ENCODE assay signal across 23 cellular contexts in the genomic region with DNA sequence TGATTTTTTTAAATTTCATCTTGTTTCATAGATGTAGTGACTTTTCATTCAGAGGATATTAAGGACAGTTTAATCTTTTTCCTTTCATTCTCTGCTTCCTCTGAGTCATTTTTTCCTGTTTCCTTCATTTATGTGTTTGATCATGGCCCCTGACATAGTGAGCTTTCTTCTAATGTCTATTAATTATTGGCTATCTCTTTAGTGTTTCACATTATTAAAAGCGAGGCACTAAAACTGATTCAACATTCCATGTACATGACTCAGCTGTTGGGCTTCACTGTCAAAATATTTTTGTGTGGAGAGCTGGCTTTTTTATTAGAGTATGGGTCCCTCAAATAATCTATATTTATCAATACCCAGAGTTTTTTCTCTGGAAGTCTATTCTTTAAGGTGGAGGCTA.
"Had no signal": no experiment of that assay in that cellular context is flagged by ENCODE, and none has a peak within 500 bp of the region (broad histone marks: within the 10 kb centered on the region; RNA-seq: fewer than 3 reads in every experiment).

No MANE protein-coding gene starts in this region.

- H3K4me3 ChIP-seq: K562, SJCRH30 had no signal

- H3K4me2 ChIP-seq: KMS-11 had no signal

- H3K4me1 Mint-ChIP-seq: IgD-negative memory B cell had no signal

- DNase-seq: Kasumi-1, NCI-H1092, NCI-H1105 treated with DMSO at 0.1 percent for 48 hours, NCI-H1417 treated with DMSO at 0.1 percent for 48 hours, NCI-H146, NCI-H1694 treated with DMSO at 0.1 percent for 48 hours, NCI-H1930, NCI-H2081, NCI-H2107, NCI-H2227 treated with DMSO at 0.1 percent for 48 hours, NCI-H524 treated with DMSO at 0.1 percent for 48 hours, NCI-H69, NCI-H774, SHP77 treated with DMSO at 0.1 percent for 48 hours, SJCRH30 had no signal

- H3K4me1 ChIP-seq: SJCRH30 had no signal

- H3K9me3 ChIP-seq: SJCRH30 had no signal

- H3K27ac Mint-ChIP-seq: IgD-negative memory B cell had no signal

- H3K9ac ChIP-seq: KMS-11 had no signal

- ATAC-seq: K562, Panc1, Right ventricle myocardium inferior, SK-N-SH treated with all-trans-retinoic acid at 6 μM for 48 hours had no signal

- H3K36me3 Mint-ChIP-seq: IgD-negative memory B cell had no signal

- H3K27ac ChIP-seq: HL-60, KMS-11, SJCRH30 had no signal

- FAIRE-seq: HTR-8/SVneo, K562 had no signal

- H3K4me3 Mint-ChIP-seq: IgD-negative memory B cell had no signal

- H3K27me3 Mint-ChIP-seq: IgD-negative memory B cell had no signal

- H3K36me3 ChIP-seq: SJCRH30 had no signal
